Comparison of ENCODE assay signal across 10 cellular contexts in genomic region chr1:204837440-204838084, GRCh38. TPM values are rescaled to one million over a fixed set of nuclear protein-coding genes. Genes with fewer than 3 reads are reported as not detected.
DNase-seq lines count a peak whose midpoint lies in the region; ATAC-seq and TF ChIP-seq lines count a peak whose summit lies in the region.
"Had no signal": no experiment of that assay in that cellular context is flagged by ENCODE, and none has a peak within 500 bp of the region (broad histone marks: within the 10 kb centered on the region; RNA-seq: fewer than 3 reads in every experiment).

No MANE protein-coding gene starts in this region.

- H3K9me3 Mint-ChIP-seq in activated T-cell treated with anti-CD3 and anti-CD28 coated beads, Interleukin-2, amount 50 U/mL, for 4 hours = no peaks in the 10 kb centered on the region

- peaks cover 31% of the 10 kb centered on the region for H3K27me3 ChIP-seq in foreskin keratinocyte
- H3K27me3 ChIP-seq in smooth muscle cell (ENCODE audit: low read depth) = peaks cover 13% of the 10 kb centered on the region
- H3K27me3 ChIP-seq in Peyer's patch = no peaks in the 10 kb centered on the region
- H3K27me3 ChIP-seq: SJSA1 had no signal

- H3K4me3 Mint-ChIP-seq in activated T-cell treated with anti-CD3 and anti-CD28 coated beads, Interleukin-2, amount 50 U/mL, for 4 hours = no peak overlapping the region

- H3K4me3 ChIP-seq in smooth muscle cell (no peak overlapping the region), Peyer's patch (no peak overlapping the region)
- H3K4me3 ChIP-seq: BLaER1 treated with 17β-estradiol and CSF1 and Interleukin-3, amounts not matched to agents 10 nM and 100 nM; SJSA1 had no signal

- H3K4me2 ChIP-seq in smooth muscle cell = no peak overlapping the region
- H3K4me2 ChIP-seq: BLaER1 treated with 17β-estradiol and CSF1 and Interleukin-3, amounts not matched to agents 10 nM and 100 nM had no signal

- H3K9me3 ChIP-seq in smooth muscle cell (replicated peaks; ENCODE audit: low read depth) (no peaks in the 10 kb centered on the region), Peyer's patch (no peaks in the 10 kb centered on the region)
- H3K9me3 ChIP-seq: BLaER1 treated with 17β-estradiol and CSF1 and Interleukin-3, amounts not matched to agents 10 nM and 100 nM; SJSA1 had no signal

- no peaks in the 10 kb centered on the region for H3K4me1 ChIP-seq in foreskin keratinocyte
- peaks cover 7% of the 10 kb centered on the region for H3K4me1 ChIP-seq in smooth muscle cell (ENCODE audit: low read depth)
- no peaks in the 10 kb centered on the region for H3K4me1 ChIP-seq in Peyer's patch
- H3K4me1 ChIP-seq: BLaER1 treated with 17β-estradiol and CSF1 and Interleukin-3, amounts not matched to agents 10 nM and 100 nM; SJSA1 had no signal

- no peak for ATAC-seq in activated T-cell treated with anti-CD3 and anti-CD28 coated beads, Interleukin-2, amount 50 U/mL, for 4 hours
- ATAC-seq in foreskin keratinocyte (peak; percentile 46), HG03457 (IDR thresholded peaks at IDR 0.05; ENCODE audit: unreplicated experiment) (no peak), GM19452 (IDR thresholded peaks at IDR 0.05; ENCODE audit: unreplicated experiment) (no peak)

- H3K36me3 Mint-ChIP-seq in activated T-cell treated with anti-CD3 and anti-CD28 coated beads, Interleukin-2, amount 50 U/mL, for 4 hours (ENCODE audit: insufficient read depth) = no peaks in the 10 kb centered on the region

- 48% methylated on average over 7 of the region's 7 CpGs for WGBS in smooth muscle cell (ENCODE audit: low lambda C conversion rate)

- no peaks in the 10 kb centered on the region for H3F3A ChIP-seq in smooth muscle cell (ENCODE audit: low read depth)

- no peaks in the 10 kb centered on the region for H4K20me1 ChIP-seq in smooth muscle cell (ENCODE audit: low read depth)

- H2AFZ ChIP-seq in smooth muscle cell (ENCODE audit: low read depth) = no peak overlapping the region

- no peak overlapping the region for H3K27ac ChIP-seq in foreskin keratinocyte
- no peak overlapping the region for H3K27ac ChIP-seq in smooth muscle cell (ENCODE audit: low read depth)
- no peak overlapping the region for H3K27ac ChIP-seq in Peyer's patch
- H3K27ac ChIP-seq: BLaER1 treated with 17β-estradiol and CSF1 and Interleukin-3, amounts not matched to agents 10 nM and 100 nM; SJSA1 had no signal

- DNase-seq in activated T-cell treated with anti-CD3 and anti-CD28 coated beads for 48 hours (ENCODE audit: low read depth) (peak; percentile 6), T-helper 9 cell (peak; percentile 4), foreskin keratinocyte (peak; percentile 16 to 42), smooth muscle cell (lab: John Stamatoyannopoulos, UW; ENCODE audit: unreplicated experiment) (peak; percentile 12), Peyer's patch (no peak)
- no peak for DNase-seq in activated T-cell treated with anti-CD3 and anti-CD28 coated beads, Interleukin-2, amount 50 U/mL, for 4 hours

- no peaks in the 10 kb centered on the region for H3K36me3 ChIP-seq in smooth muscle cell (ENCODE audit: low read depth)
- H3K36me3 ChIP-seq in Peyer's patch = no peaks in the 10 kb centered on the region
- H3K36me3 ChIP-seq: BLaER1 treated with 17β-estradiol and CSF1 and Interleukin-3, amounts not matched to agents 10 nM and 100 nM; SJSA1 had no signal

- no peaks in the 10 kb centered on the region for H3K79me2 ChIP-seq in smooth muscle cell (ENCODE audit: low read depth)

- TF ChIP-seq POLR2A in Peyer's patch (IDR thresholded peaks at IDR 0.05) = no peak

- peaks cover 28% of the 10 kb centered on the region for H3K27me3 Mint-ChIP-seq in activated T-cell treated with anti-CD3 and anti-CD28 coated beads, Interleukin-2, amount 50 U/mL, for 4 hours (ENCODE audit: low read depth)

- H3K4me1 Mint-ChIP-seq in activated T-cell treated with anti-CD3 and anti-CD28 coated beads, Interleukin-2, amount 50 U/mL, for 4 hours (ENCODE audit: low read depth) = no peaks in the 10 kb centered on the region

- peak; percentile 6 for TF ChIP-seq CTCF in foreskin keratinocyte (conservative IDR thresholded peaks at IDR 0.05)
- TF ChIP-seq CTCF in smooth muscle cell (IDR thresholded peaks at IDR 0.05; ENCODE audit: borderline replicate concordance, insufficient read depth, poor library complexity, severe bottlenecking) = no peak
- TF ChIP-seq CTCF in Peyer's patch (IDR thresholded peaks at IDR 0.05) = no peak

- H3K9ac ChIP-seq in smooth muscle cell (ENCODE audit: low read depth) = no peak overlapping the region
- H3K9ac ChIP-seq: BLaER1 treated with 17β-estradiol and CSF1 and Interleukin-3, amounts not matched to agents 10 nM and 100 nM had no signal

RNA-seq across cellular contexts. Expression of gene NFASC, which starts 33.1 kb away (rescaled TPM):
- total RNA-seq in activated T-cell treated with anti-CD3 and anti-CD28 coated beads, Interleukin-2, amount 50 U/mL, for 4 hours = under 1 TPM; 0.13 to 0.41 (median 0.13) TPM
- total RNA-seq in foreskin keratinocyte = 0.41 and 1.3 TPM in 2 replicates
- 0.66 and 1.2 TPM in 2 replicates for polyA plus RNA-seq in foreskin keratinocyte
- 0.09 and 0.31 TPM in 2 replicates for total RNA-seq in smooth muscle cell
- 0.63 and 1.4 TPM in 2 replicates for polyA plus RNA-seq in smooth muscle cell
- total RNA-seq in Peyer's patch = 10 to 100 TPM in 2 of 4 donors, 1 to 10 TPM in 2; 3.2 to 90.0 (median 13.2) TPM

Comparison
In these comparisons a context has a peak if more than half of its experiments do, and no peak if none do; other contexts are left out.
1. DNase-seq: peak in activated T-cell treated with anti-CD3 and anti-CD28 coated beads for 48 hours (single experiment), T-helper 9 cell (single experiment), foreskin keratinocyte (2 of 2) and smooth muscle cell (single experiment); none in activated T-cell treated with anti-CD3 and anti-CD28 coated beads, Interleukin-2, amount 50 U/mL, for 4 hours (single experiment) and Peyer's patch (0 of 3).